ENCODE assay signal across 8 cellular contexts in the genomic region with DNA sequence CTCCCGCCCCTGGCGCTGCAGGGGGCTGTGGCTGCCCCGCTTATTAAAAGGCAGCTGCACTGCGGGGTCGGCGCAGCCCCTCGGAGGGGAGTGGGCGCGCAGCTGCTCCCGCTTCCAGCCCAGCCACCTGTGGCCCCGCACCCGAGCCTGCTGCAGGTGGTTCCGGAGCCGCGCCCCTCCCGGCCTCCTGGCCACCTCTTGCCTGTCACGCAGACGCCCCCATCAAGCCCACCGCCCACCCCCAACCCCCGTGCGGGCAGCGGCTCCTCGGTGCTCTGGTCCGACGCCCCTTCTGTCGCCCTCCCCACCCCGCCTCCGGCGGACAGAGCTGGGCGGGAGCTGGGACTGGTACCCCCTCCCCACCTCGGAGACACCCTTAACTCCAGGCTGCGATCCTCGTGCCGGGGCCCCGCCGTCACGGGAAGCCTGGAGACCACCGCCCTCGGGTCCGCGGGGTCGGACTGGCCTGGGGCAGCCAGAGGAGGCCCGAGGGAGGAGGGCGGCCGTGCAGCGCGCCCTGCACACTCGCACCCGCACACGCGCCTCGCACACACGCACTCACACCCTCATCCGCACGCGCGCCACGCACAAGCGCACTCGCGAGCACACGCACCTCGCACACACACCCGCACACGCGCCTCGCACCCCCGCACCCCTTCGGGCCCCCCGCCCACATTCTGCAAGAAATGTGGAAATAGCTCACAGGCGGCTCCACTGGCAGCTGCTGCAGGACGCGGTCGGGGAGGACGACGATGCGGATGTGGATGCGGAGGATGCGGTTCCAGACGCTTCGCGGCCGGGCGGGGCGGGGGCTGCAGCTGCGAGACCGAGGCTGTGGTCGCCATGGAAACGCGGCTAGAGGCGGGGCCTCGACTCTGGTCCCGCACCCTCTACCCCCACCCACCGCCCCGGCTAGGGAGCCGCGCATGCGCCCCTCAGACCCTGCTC. TPM values are rescaled to one million over a fixed set of nuclear protein-coding genes. Genes with fewer than 3 reads are reported as not detected.
A peak's percentile ranks its signal among the peaks of the same experiment; 100 is the strongest.
DNase-seq lines count a peak whose midpoint lies in the region; ATAC-seq and TF ChIP-seq lines count a peak whose summit lies in the region.

A gene with protein sequence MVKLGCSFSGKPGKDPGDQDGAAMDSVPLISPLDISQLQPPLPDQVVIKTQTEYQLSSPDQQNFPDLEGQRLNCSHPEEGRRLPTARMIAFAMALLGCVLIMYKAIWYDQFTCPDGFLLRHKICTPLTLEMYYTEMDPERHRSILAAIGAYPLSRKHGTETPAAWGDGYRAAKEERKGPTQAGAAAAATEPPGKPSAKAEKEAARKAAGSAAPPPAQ (minus strand): TSS at position 766 of the 948 bp plus-strand sequence. CDS start 7,907 bp downstream, outside the sequence.

- POLR2A ChIA-PET in WTC11 (lab: Charles Lee): interaction anchor here (0.6 kb wide), 1 partner anchor 680 kb away, joined by 3 read pairs; no protein-coding TSS in a partner anchor

- CTCF ChIA-PET in WTC11 (lab: Charles Lee): interaction anchor here (0.6 kb wide), 1 partner anchor 15 kb away, joined by 3 read pairs; no protein-coding TSS in a partner anchor
- CTCF ChIA-PET in mammary epithelial cell (lab: Charles Lee; ENCODE audit: low non-redundant PET): interaction anchor here (0.6 kb wide), 1 partner anchor 29 kb away, joined by 3 read pairs; no protein-coding TSS in a partner anchor

- H3K79me2 ChIP-seq in mammary epithelial cell (ENCODE audit: insufficient read depth, low read length): no peaks in the 10 kb centered on the region

- H4K20me1 ChIP-seq in mammary epithelial cell (ENCODE audit: insufficient read depth, low read length): peaks cover 3% of the 10 kb centered on the region

- H3K9me3 Mint-ChIP-seq in WTC11: peaks cover 10% of the 10 kb centered on the region
- H3K9me3 Mint-ChIP-seq in naive B cell: peaks cover 0 to 4% (median 0%) of the 10 kb centered on the region in 7 donors
- H3K9me3 Mint-ChIP-seq in stimulated activated memory B cell treated with anti-CD40 and anti-IgM and Interleukin-4, amounts not matched to agents 10 μg/mL and 1 μg/mL and 100 μg/mL, for 72 hours: peaks cover 2% of the 10 kb centered on the region

- H3K27ac Mint-ChIP-seq in WTC11 (no peak within 1 kb of the TSS), naive B cell (peak within 1 kb of the TSS in 5 of 6 donors; percentile 49 to 96 (median 74))
- no peak within 1 kb of the TSS for H3K27ac Mint-ChIP-seq in stimulated activated memory B cell treated with anti-CD40 and anti-IgM and Interleukin-4, amounts not matched to agents 10 μg/mL and 1 μg/mL and 100 μg/mL, for 72 hours

- H3K4me3 Mint-ChIP-seq in WTC11: 0 out of 2 replicates have a peak within 1 kb of the TSS, but pooled peaks have one; percentile 6
- peak within 1 kb of the TSS in 7 of 8 donors; percentile 60 to 85 (median 68) for H3K4me3 Mint-ChIP-seq in naive B cell
- H3K4me3 Mint-ChIP-seq in stimulated activated memory B cell treated with anti-CD40 and anti-IgM and Interleukin-4, amounts not matched to agents 10 μg/mL and 1 μg/mL and 100 μg/mL, for 72 hours: peak within 1 kb of the TSS; percentile 68

- no peak within 1 kb of the TSS for H3K4me3 ChIP-seq in mammary epithelial cell (replicated peaks in 1 of 3; ENCODE audit: insufficient read depth in 1 of 3, low read depth in 2 of 3, low read length in 3 of 3)

- H3K36me3 Mint-ChIP-seq in WTC11 (no peaks in the 10 kb centered on the region), naive B cell (peaks cover 0 to 14% of the 10 kb centered on the region in 2 donors)
- no peaks in the 10 kb centered on the region for H3K36me3 Mint-ChIP-seq in stimulated activated memory B cell treated with anti-CD40 and anti-IgM and Interleukin-4, amounts not matched to agents 10 μg/mL and 1 μg/mL and 100 μg/mL, for 72 hours

- no TSS peak for BruUV-seq in mammary epithelial cell (replicated peaks; lab: Mats Ljungman, UMichigan)

- peaks cover 19% of the 10 kb centered on the region for H3K4me1 ChIP-seq in mammary epithelial cell (ENCODE audit: insufficient read depth, low read length)

- peak; percentile 60 for ATAC-seq in WTC11
- ATAC-seq in naive B cell (ENCODE audit: low read depth in 2 of 2): peak; percentile 55 to 64
- ATAC-seq in stimulated activated memory B cell treated with anti-CD40 and anti-IgM and Interleukin-4, amounts not matched to agents 10 μg/mL and 1 μg/mL and 100 μg/mL, for 72 hours: peak; percentile 42
- no peak for ATAC-seq in GM19328 (IDR thresholded peaks at IDR 0.05; ENCODE audit: unreplicated experiment)
- ATAC-seq in HG02763 (IDR thresholded peaks at IDR 0.05; ENCODE audit: unreplicated experiment): no peak

- H3K27ac ChIP-seq in mammary epithelial cell (ENCODE audit: insufficient read depth, low read depth, low read length): no peak within 1 kb of the TSS

- WGBS in mammary epithelial cell (ENCODE audit: low coverage, missing lambda C conversion rate): 4% methylated on average over 22 of the region's 98 CpGs

- H3K9ac ChIP-seq in mammary epithelial cell (ENCODE audit: insufficient read depth, low read length): no peak within 1 kb of the TSS

- H3K4me1 Mint-ChIP-seq in WTC11 (no peaks in the 10 kb centered on the region; the same call in 1 of the 2 replicates), naive B cell (peaks cover 2 to 15% (median 6%) of the 10 kb centered on the region in 3 donors)
- peaks cover 4% of the 10 kb centered on the region for H3K4me1 Mint-ChIP-seq in stimulated activated memory B cell treated with anti-CD40 and anti-IgM and Interleukin-4, amounts not matched to agents 10 μg/mL and 1 μg/mL and 100 μg/mL, for 72 hours

- H3K27me3 Mint-ChIP-seq in WTC11 (ENCODE audit: low read depth) (peaks cover 37% of the 10 kb centered on the region), naive B cell (peaks cover 16 to 36% (median 23%) of the 10 kb centered on the region in 3 donors)
- peaks cover 26% of the 10 kb centered on the region for H3K27me3 Mint-ChIP-seq in stimulated activated memory B cell treated with anti-CD40 and anti-IgM and Interleukin-4, amounts not matched to agents 10 μg/mL and 1 μg/mL and 100 μg/mL, for 72 hours

- peaks cover 11% of the 10 kb centered on the region for H3K9me3 ChIP-seq in mammary epithelial cell (replicated peaks; ENCODE audit: insufficient read depth, low read length)

- DNase-seq in GM13977 (ENCODE audit: low spot score): peak; percentile 78
- peak; percentile 81 for DNase-seq in WTC11 (ENCODE audit: low spot score)
- DNase-seq in mammary epithelial cell: no peak
- peak; percentile 81 for DNase-seq in naive B cell
- no peak for DNase-seq in medulla oblongata (ENCODE audit: extremely low spot score)

- H3K27me3 ChIP-seq in mammary epithelial cell (ENCODE audit: insufficient read depth, low read length): peaks cover 23% of the 10 kb centered on the region

- no peaks in the 10 kb centered on the region for H3K36me3 ChIP-seq in mammary epithelial cell (ENCODE audit: insufficient read depth, low read length)

- intact Hi-C loops in mammary epithelial cell (cut with micrococcal nuclease): no loop called here

- TF ChIP-seq CTCF in GM13977 (IDR thresholded peaks at IDR 0.05; ENCODE audit: extremely low read depth, insufficient read depth, missing control alignments) (no peak), WTC11 (IDR thresholded peaks at IDR 0.05) (no peak), mammary epithelial cell (conservative IDR thresholded peaks at IDR 0.05 in 1 of 2, IDR thresholded peaks at IDR 0.05 in 1 of 2; ENCODE audit: extremely low read depth in 1 of 2, insufficient read depth in 1 of 2, low read depth in 1 of 2, low read length in 2 of 2) (no peak)

- H3K4me2 ChIP-seq in mammary epithelial cell (ENCODE audit: insufficient read depth, low read depth, low read length): peak within 1 kb of the TSS; percentile 65

- H2AFZ ChIP-seq in mammary epithelial cell (ENCODE audit: low read depth, low read length): no peak within 1 kb of the TSS

- in situ Hi-C loops in GM13977 (cut with MboI; ENCODE audit: low pct_unique_long_range_greater_than_20kb, low sequenced_read_pairs, unreplicated experiment): no loop called here
- in situ Hi-C loops in mammary epithelial cell (cut with MboI; ENCODE audit: low sequenced_read_pairs in 2 of 2): no loop called here

- dilution Hi-C loops in mammary epithelial cell (cut with HindIII; ENCODE audit: low sequenced_read_pairs): no loop called here

TF ChIP-seq in WTC11, 78 proteins besides CTCF, POLR2A, EP300 and RAD21:
- TF ChIP-seq ZNF263 (CRISPR knock-in tag; IDR thresholded peaks at IDR 0.05; ENCODE audit: low read depth): no peak
- TF ChIP-seq, protein P1, sequence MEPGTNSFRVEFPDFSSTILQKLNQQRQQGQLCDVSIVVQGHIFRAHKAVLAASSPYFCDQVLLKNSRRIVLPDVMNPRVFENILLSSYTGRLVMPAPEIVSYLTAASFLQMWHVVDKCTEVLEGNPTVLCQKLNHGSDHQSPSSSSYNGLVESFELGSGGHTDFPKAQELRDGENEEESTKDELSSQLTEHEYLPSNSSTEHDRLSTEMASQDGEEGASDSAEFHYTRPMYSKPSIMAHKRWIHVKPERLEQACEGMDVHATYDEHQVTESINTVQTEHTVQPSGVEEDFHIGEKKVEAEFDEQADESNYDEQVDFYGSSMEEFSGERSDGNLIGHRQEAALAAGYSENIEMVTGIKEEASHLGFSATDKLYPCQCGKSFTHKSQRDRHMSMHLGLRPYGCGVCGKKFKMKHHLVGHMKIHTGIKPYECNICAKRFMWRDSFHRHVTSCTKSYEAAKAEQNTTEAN (CRISPR knock-in tag; IDR thresholded peaks at IDR 0.05): 0 out of 2 replicates have a peak, but pooled peaks have one; percentile 87

RNA-seq across cellular contexts. Expression of the gene that starts here (rescaled TPM):
- total RNA-seq in WTC11 (2021) (0.63 to 1.8 TPM (median 1.4 TPM) in 3 replicates), mammary epithelial cell (not detected)
- polyA plus RNA-seq in mammary epithelial cell (not detected), naive B cell (ENCODE audit: low read depth in 6 of 6) (not detected)
- polyA minus RNA-seq in mammary epithelial cell: not detected

Comparison
In these comparisons a context has a peak if more than half of its experiments do, and no peak if none do; other contexts are left out.
1. Peak in DNase-seq and ATAC-seq in naive B cell; RNA of the gene not detected or under 1 TPM.
2. DNase-seq: peak in GM13977 (single experiment) and WTC11 (single experiment); none in mammary epithelial cell (single experiment) and medulla oblongata (single experiment).
3. ATAC-seq: peak in WTC11 (single experiment) and stimulated activated memory B cell treated with anti-CD40 and anti-IgM and Interleukin-4, amounts not matched to agents 10 μg/mL and 1 μg/mL and 100 μg/mL, for 72 hours (single experiment); none in GM19328 (single experiment) and HG02763 (single experiment).
4. H3K27ac Mint-ChIP-seq: peak in naive B cell (5 of 6); none in WTC11 (single experiment) and stimulated activated memory B cell treated with anti-CD40 and anti-IgM and Interleukin-4, amounts not matched to agents 10 μg/mL and 1 μg/mL and 100 μg/mL, for 72 hours (single experiment).
5. H3K4me3 Mint-ChIP-seq: peak in every context shown above with its lines; median percentile 68 in naive B cell; 68 in stimulated activated memory B cell treated with anti-CD40 and anti-IgM and Interleukin-4, amounts not matched to agents 10 μg/mL and 1 μg/mL and 100 μg/mL, for 72 hours; 6 in WTC11.